ENCODE assay signal across 17 cellular contexts in the genomic region with DNA sequence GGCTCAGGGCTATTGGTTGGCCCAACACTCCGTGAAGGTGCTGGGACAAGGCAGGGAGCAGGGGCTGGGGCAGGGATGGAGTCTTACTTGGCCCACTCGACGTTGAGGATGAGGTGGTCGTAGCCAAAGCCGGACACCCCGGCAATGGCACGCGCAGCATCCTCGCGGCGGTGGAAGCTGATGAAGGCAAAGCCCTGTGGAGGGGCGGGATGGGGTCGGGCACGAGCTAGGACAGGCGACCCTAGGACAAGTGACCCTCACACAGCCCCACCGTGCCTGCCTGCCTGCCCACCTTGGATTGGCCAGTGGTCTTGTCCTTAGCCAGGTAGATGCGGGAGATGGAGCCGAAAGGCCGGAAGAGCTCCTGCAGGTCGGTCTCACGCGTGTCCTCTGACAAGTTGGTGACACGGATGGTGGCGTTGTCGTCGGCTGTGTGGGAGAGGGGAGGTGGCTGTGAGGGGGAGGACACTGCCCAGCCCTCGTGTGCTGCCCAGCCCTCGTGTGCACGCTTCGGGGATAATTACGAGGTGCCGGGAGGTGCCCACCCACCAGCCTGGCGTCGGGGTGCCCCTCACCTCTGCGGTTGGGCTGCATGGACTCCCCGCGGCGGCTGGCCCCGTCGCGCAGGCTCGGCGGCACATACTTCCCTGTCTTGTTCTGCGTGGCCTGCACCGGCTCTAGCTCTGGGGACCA. TPM values are rescaled to one million over a fixed set of nuclear protein-coding genes. Genes with fewer than 3 reads are reported as not detected.
A peak's percentile ranks its signal among the peaks of the same experiment; 100 is the strongest.
DNase-seq lines count a peak whose midpoint lies in the region; ATAC-seq and TF ChIP-seq lines count a peak whose summit lies in the region.
"Had no signal": no experiment of that assay in that cellular context is flagged by ENCODE, and none has a peak within 500 bp of the region (broad histone marks: within the 10 kb centered on the region; RNA-seq: fewer than 3 reads in every experiment).

No MANE protein-coding gene starts in this region.

- no peak overlapping the region for H3K27ac ChIP-seq in prostate gland
- H3K27ac ChIP-seq: pancreas, WERI-Rb-1 had no signal

- peaks cover 72% of the 10 kb centered on the region for H3K36me3 Mint-ChIP-seq in central memory CD8-positive, alpha-beta T cell (ENCODE audit: insufficient read depth)
- H3K36me3 Mint-ChIP-seq in type B pancreatic cell = no peaks in the 10 kb centered on the region

- no peaks in the 10 kb centered on the region for H3K9me3 Mint-ChIP-seq in central memory CD8-positive, alpha-beta T cell
- no peaks in the 10 kb centered on the region for H3K9me3 Mint-ChIP-seq in type B pancreatic cell

- no peak for TF ChIP-seq POLR2A in prostate gland (IDR thresholded peaks at IDR 0.05)

- peak overlapping the region; percentile 44 for H3K4me3 Mint-ChIP-seq in central memory CD8-positive, alpha-beta T cell
- no peak overlapping the region for H3K4me3 Mint-ChIP-seq in type B pancreatic cell

- DNase-seq in stimulated activated CD4-positive, alpha-beta T cell treated with anti-CD3 and anti-CD28 coated beads, Interleukin-1b, Interleukin-23, amount 100 ng/mL, for 48 hours = peak; percentile 14
- DNase-seq in stimulated activated CD4-positive, alpha-beta T cell treated with anti-CD3 and anti-CD28 coated beads, Interleukin-2, amount 100 ng/mL, for 48 hours = no peak
- DNase-seq in NT2/D1 (ENCODE audit: low read depth, low spot score) (no peak), type B pancreatic cell (ENCODE audit: extremely low spot score, unreplicated experiment) (no peak), prostate gland (ENCODE audit: low spot score) (no peak), cerebellar cortex (ENCODE audit: low spot score) (no peak)
- no peak for DNase-seq in central memory CD8-positive, alpha-beta T cell (ENCODE audit: low spot score in 2 of 2)
- no peak for DNase-seq in effector CD8-positive, alpha-beta T cell (lab: John Stamatoyannopoulos, UW)
- DNase-seq: activated effector memory CD4-positive, alpha-beta T cell treated with Interleukin-2 at 50 U/mL for 16 hours; central memory CD4-positive, alpha-beta T cell; mesenchymal stem cell; NCI-H1694 treated with DMSO at 0.1 percent for 48 hours; NCI-H526 treated with DMSO at 0.1 percent for 48 hours; SIG-M5; WERI-Rb-1 had no signal

- H3K4me3 ChIP-seq in NT2/D1 (ENCODE audit: insufficient read length, low read depth) (no peak overlapping the region), prostate gland (no peak overlapping the region)
- H3K4me3 ChIP-seq: HAP-1, pancreas had no signal

- 86% methylated on average over 44 of the region's 45 CpGs for WGBS in prostate gland

- TF ChIP-seq CTCF in type B pancreatic cell (conservative IDR thresholded peaks at IDR 0.05) (no peak), prostate gland (IDR thresholded peaks at IDR 0.05) (no peak)

- no peaks in the 10 kb centered on the region for H3K9me3 ChIP-seq in NT2/D1 (ENCODE audit: insufficient read depth, low read length)
- no peaks in the 10 kb centered on the region for H3K9me3 ChIP-seq in prostate gland
- H3K9me3 ChIP-seq: HAP-1, pancreas had no signal

- H3K4me1 Mint-ChIP-seq in central memory CD8-positive, alpha-beta T cell = peaks cover 59% of the 10 kb centered on the region
- H3K4me1 Mint-ChIP-seq in type B pancreatic cell (ENCODE audit: unreplicated experiment) = peaks cover 4% of the 10 kb centered on the region

- no peaks in the 10 kb centered on the region for H3K27me3 ChIP-seq in NT2/D1 (ENCODE audit: insufficient read depth, insufficient read length)
- H3K27me3 ChIP-seq in prostate gland (replicated peaks; ENCODE audit: insufficient read depth) = no peaks in the 10 kb centered on the region
- H3K27me3 ChIP-seq: pancreas had no signal

- H3K36me3 ChIP-seq in NT2/D1 (ENCODE audit: insufficient read depth, insufficient read length, low read length) (peaks cover 77% of the 10 kb centered on the region), prostate gland (peaks cover 12 to 35% of the 10 kb centered on the region in 2 donors)

- H3K9ac ChIP-seq in NT2/D1 (ENCODE audit: insufficient read length, low read depth) = peak overlapping the region; percentile 50

- H3K27ac Mint-ChIP-seq in central memory CD8-positive, alpha-beta T cell (ENCODE audit: low read depth) = peak overlapping the region; percentile 72
- peak overlapping the region; percentile 31 for H3K27ac Mint-ChIP-seq in type B pancreatic cell

- H3K27me3 Mint-ChIP-seq in central memory CD8-positive, alpha-beta T cell = no peaks in the 10 kb centered on the region
- no peaks in the 10 kb centered on the region for H3K27me3 Mint-ChIP-seq in type B pancreatic cell

- ATAC-seq in central memory CD8-positive, alpha-beta T cell (replicated peaks; ENCODE audit: extremely low read depth, poor library complexity, severe bottlenecking) = no peak

- intact Hi-C loops in prostate gland (cut with DNase I) = no loop called here

- H3K4me1 ChIP-seq in NT2/D1 (ENCODE audit: insufficient read depth, insufficient read length) (peaks cover 29% of the 10 kb centered on the region), prostate gland (replicated peaks) (peaks cover 7% of the 10 kb centered on the region)
- H3K4me1 ChIP-seq: HAP-1 had no signal

RNA-seq across cellular contexts. Expression of a gene that starts 4.0 kb away (rescaled TPM):
- total RNA-seq in type B pancreatic cell (ENCODE audit: low replicate concordance) = 22.7 and 26.0 TPM in 2 replicates
- 10 to 100 TPM in 1 of 2 donors, 1 to 10 TPM in 1; 9.2 to 20.8 TPM for total RNA-seq in prostate gland

RNA-seq across cellular contexts. Expression of a gene that starts 4.2 kb away (rescaled TPM):
- 179 and 215 TPM in 2 replicates for total RNA-seq in type B pancreatic cell (ENCODE audit: low replicate concordance)
- 100 to 1,000 TPM; 264 to 300 TPM for total RNA-seq in prostate gland

RNA-seq across cellular contexts. Expression of a gene that starts 9.4 kb away (rescaled TPM):
- total RNA-seq in type B pancreatic cell (ENCODE audit: low replicate concordance) (59.2 and 62.4 TPM in 2 replicates), prostate gland (10 to 100 TPM; 27.6 to 47.2 TPM)

RNA-seq across cellular contexts. Expression of a gene that starts 13.1 kb away (rescaled TPM):
- total RNA-seq in type B pancreatic cell (ENCODE audit: low replicate concordance) (0.27 TPM in 1 of 2 replicates, not detected in the other), prostate gland (1 to 10 TPM in 1 of 2 donors, not detected in 1; 2.4 TPM)

RNA-seq across cellular contexts. Expression of a gene that starts 29.4 kb away (rescaled TPM):
- total RNA-seq in type B pancreatic cell (ENCODE audit: low replicate concordance) (16.8 and 18.9 TPM in 2 replicates), prostate gland (10 to 100 TPM; 23.5 to 36.0 TPM)
